Comparison of ENCODE assay signal across 8 cellular contexts in genomic region chr7:151439855-151440798, GRCh38. TPM values are rescaled to one million over a fixed set of nuclear protein-coding genes. Genes with fewer than 3 reads are reported as not detected.
DNase-seq lines count a peak whose midpoint lies in the region; ATAC-seq and TF ChIP-seq lines count a peak whose summit lies in the region.
"Had no signal": no experiment of that assay in that cellular context is flagged by ENCODE, and none has a peak within 500 bp of the region (broad histone marks: within the 10 kb centered on the region; RNA-seq: fewer than 3 reads in every experiment).

A gene with protein sequence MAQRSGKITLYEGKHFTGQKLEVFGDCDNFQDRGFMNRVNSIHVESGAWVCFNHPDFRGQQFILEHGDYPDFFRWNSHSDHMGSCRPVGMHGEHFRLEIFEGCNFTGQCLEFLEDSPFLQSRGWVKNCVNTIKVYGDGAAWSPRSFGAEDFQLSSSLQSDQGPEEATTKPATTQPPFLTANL (minus strand): TSS chr7:151440141. CDS start chr7:151439917, 224 bp downstream.

- H3K9me3 Mint-ChIP-seq in activated T-cell treated with anti-CD3 and anti-CD28 coated beads, Interleukin-2, amount 50 U/mL, for 4 hours: no peaks in the 10 kb centered on the region

- ATAC-seq in activated T-cell treated with anti-CD3 and anti-CD28 coated beads, Interleukin-2, amount 50 U/mL, for 4 hours: peak; percentile 49 to 56
- peak in 1 of 2 donors; percentile 26 for ATAC-seq in right cardiac atrium

- no peaks in the 10 kb centered on the region for H3K36me3 Mint-ChIP-seq in activated T-cell treated with anti-CD3 and anti-CD28 coated beads, Interleukin-2, amount 50 U/mL, for 4 hours (ENCODE audit: insufficient read depth)

- 0 out of 2 replicates have a peak within 1 kb of the TSS, but pooled peaks have one; percentile 7 for H3K4me3 ChIP-seq in HFF-Myc (replicated peaks; ENCODE audit: low read depth, low read length)
- peak within 1 kb of the TSS; percentile 13 for H3K4me3 ChIP-seq in right cardiac atrium (ENCODE audit: low read length)
- H3K4me3 ChIP-seq in skeletal muscle cell (ENCODE audit: low read depth, low read length): peak within 1 kb of the TSS; percentile 29

- WGBS in right cardiac atrium: 12% methylated on average over 51 of the region's 51 CpGs

- no peaks in the 10 kb centered on the region for H3K9me3 ChIP-seq in right cardiac atrium (ENCODE audit: control insufficient read depth, low read length)

- DNase-seq in HFF-Myc (ENCODE audit: extremely low read depth, low read depth): no peak
- DNase-seq in activated T-cell treated with anti-CD3 and anti-CD28 coated beads, Interleukin-2, amount 50 U/mL, for 4 hours: no peak
- no peak for DNase-seq in right cardiac atrium
- DNase-seq in skeletal muscle cell (ENCODE audit: low read depth): no peak
- no peak for DNase-seq in NCI-H510A treated with DMSO at 0.1 percent for 48 hours (lab: John Stamatoyannopoulos, UW)
- no peak for DNase-seq in superior temporal gyrus (ENCODE audit: extremely low spot score)
- no peak for DNase-seq in NCI-H1930 (lab: John Stamatoyannopoulos, UW)

- no peaks in the 10 kb centered on the region for H3K27me3 ChIP-seq in right cardiac atrium (ENCODE audit: control insufficient read depth, insufficient read depth)

- peaks cover 32% of the 10 kb centered on the region for H3K4me1 Mint-ChIP-seq in activated T-cell treated with anti-CD3 and anti-CD28 coated beads, Interleukin-2, amount 50 U/mL, for 4 hours (ENCODE audit: low read depth)

- H3K4me3 Mint-ChIP-seq in activated T-cell treated with anti-CD3 and anti-CD28 coated beads, Interleukin-2, amount 50 U/mL, for 4 hours: peak within 1 kb of the TSS; percentile 52

- peaks cover 4% of the 10 kb centered on the region for H3K27me3 Mint-ChIP-seq in activated T-cell treated with anti-CD3 and anti-CD28 coated beads, Interleukin-2, amount 50 U/mL, for 4 hours (ENCODE audit: low read depth)

- H3K4me1 ChIP-seq in right cardiac atrium (ENCODE audit: control insufficient read depth, insufficient read depth, low read length): no peaks in the 10 kb centered on the region

- intact Hi-C loops in right cardiac atrium (cut with DNase I): loop anchor here in 3 of 4 donors (5.0 to 10.0 kb wide), 3 partner anchors 55 to 65 kb away; no protein-coding TSS in a partner anchor

- no peak within 1 kb of the TSS for H3K27ac ChIP-seq in right cardiac atrium (ENCODE audit: low read length)

- no peak for TF ChIP-seq CTCF in HFF-Myc (IDR thresholded peaks at IDR 0.05; ENCODE audit: low read depth, low read length, missing control alignments)

RNA-seq across cellular contexts. Expression of the gene that starts here (rescaled TPM):
- not detected for total RNA-seq in activated T-cell treated with anti-CD3 and anti-CD28 coated beads, Interleukin-2, amount 50 U/mL, for 4 hours
- total RNA-seq in right cardiac atrium: under 1 TPM in 1 of 4 donors, not detected in 3; 0.11 TPM
- polyA plus RNA-seq in right cardiac atrium: 0.07 TPM
- total RNA-seq: HT1080 had no signal

Comparison
In these comparisons a context has a peak if more than half of its experiments do, and no peak if none do; other contexts are left out.
1. Peak in ATAC-seq in activated T-cell treated with anti-CD3 and anti-CD28 coated beads, Interleukin-2, amount 50 U/mL, for 4 hours; RNA of the gene not detected or under 1 TPM.